ENCODE assay signal across 12 cellular contexts in genomic region chr7:107966701-107967100, GRCh38. TPM values are rescaled to one million over a fixed set of nuclear protein-coding genes. Genes with fewer than 3 reads are reported as not detected.
DNase-seq lines count a peak whose midpoint lies in the region; ATAC-seq and TF ChIP-seq lines count a peak whose summit lies in the region.
"Had no signal": no experiment of that assay in that cellular context is flagged by ENCODE, and none has a peak within 500 bp of the region (broad histone marks: within the 10 kb centered on the region; RNA-seq: fewer than 3 reads in every experiment).

No MANE protein-coding gene starts in this region.

- H3K9me3 ChIP-seq in PC-3 (ENCODE audit: low read length) = no peaks in the 10 kb centered on the region
- H3K9me3 ChIP-seq in fibroblast of lung (ENCODE audit: control insufficient read depth, insufficient read depth, low read depth, low read length) = no peaks in the 10 kb centered on the region
- H3K9me3 ChIP-seq in trophoblast cell (ENCODE audit: insufficient read depth, low read depth, low read length) = no peaks in the 10 kb centered on the region
- no peaks in the 10 kb centered on the region for H3K9me3 ChIP-seq in spleen
- H3K9me3 ChIP-seq: colonic mucosa had no signal

- H3K9ac ChIP-seq in PC-3 (ENCODE audit: low read length) = no peak overlapping the region
- no peak overlapping the region for H3K9ac ChIP-seq in fibroblast of lung (ENCODE audit: insufficient read depth, low read length)
- H3K9ac ChIP-seq in trophoblast cell (ENCODE audit: low read length) = no peak overlapping the region

- H3K9me2 ChIP-seq in PC-3 (replicated peaks; ENCODE audit: low read length) = no peaks in the 10 kb centered on the region

- H4K91ac ChIP-seq in trophoblast cell (ENCODE audit: low read depth, low read length) = no peak overlapping the region

- H3K27ac ChIP-seq in PC-3 (ENCODE audit: low read length) (peak overlapping the region; percentile 61), fibroblast of lung (ENCODE audit: insufficient read depth, low read length) (no peak overlapping the region), trophoblast cell (ENCODE audit: low read depth, low read length) (no peak overlapping the region), spleen (no peak overlapping the region)
- H3K27ac ChIP-seq: colonic mucosa, HL-60 had no signal

- H3K14ac ChIP-seq in trophoblast cell (ENCODE audit: low read length) = no peak overlapping the region

- no peak for TF ChIP-seq POLR2A in spleen (IDR thresholded peaks at IDR 0.05)

- H3K79me2 ChIP-seq in PC-3 (ENCODE audit: low read length) (0 out of 2 replicates have a peak, but pooled peaks cover 4% of the 10 kb centered on the region), fibroblast of lung (ENCODE audit: control insufficient read depth, insufficient read depth, low read length) (peaks cover 2% of the 10 kb centered on the region), trophoblast cell (ENCODE audit: control insufficient read depth, insufficient read depth, low read length, poor library complexity) (no peaks in the 10 kb centered on the region)

- H3K4me1 ChIP-seq in PC-3 (ENCODE audit: insufficient read depth, low read length) (peaks cover 26% of the 10 kb centered on the region), fibroblast of lung (ENCODE audit: control insufficient read depth, extremely low read depth, insufficient read depth, low read length) (peaks cover 12% of the 10 kb centered on the region), trophoblast cell (ENCODE audit: control insufficient read depth in 1 of 2, insufficient read depth in 2 of 2, low read length in 2 of 2) (peaks cover 0 to 4% of the 10 kb centered on the region in 2 experiments), spleen (no peaks in the 10 kb centered on the region)
- H3K4me1 ChIP-seq: colonic mucosa had no signal

- no peak overlapping the region for H4K12ac ChIP-seq in trophoblast cell (ENCODE audit: low read depth, low read length)

- H3K36me3 ChIP-seq in PC-3 (ENCODE audit: low read depth, low read length) (peaks cover 46% of the 10 kb centered on the region), fibroblast of lung (ENCODE audit: control insufficient read depth, insufficient read depth, low read length) (peaks cover 25% of the 10 kb centered on the region), trophoblast cell (ENCODE audit: control insufficient read depth in 1 of 2, insufficient read depth in 2 of 2, low read length in 2 of 2) (peaks cover 43 to 66% of the 10 kb centered on the region in 2 experiments), spleen (peaks cover 0 to 43% (median 0%) of the 10 kb centered on the region in 6 donors)

- H3K18ac ChIP-seq in trophoblast cell (ENCODE audit: low read length) = peak overlapping the region; percentile 33

- intact Hi-C loops in PC-3 (cut with micrococcal nuclease) (loop anchor here (1.0 kb wide), 5 partner anchors 17 to 180 kb away; no protein-coding TSS in a partner anchor), spleen (cut with DNase I; ENCODE audit: low total_unique reads) (no loop called here)

- no peak overlapping the region for H2AFZ ChIP-seq in PC-3 (ENCODE audit: low read length)
- H2AFZ ChIP-seq in fibroblast of lung (ENCODE audit: low read length) = no peak overlapping the region
- no peak overlapping the region for H2AFZ ChIP-seq in trophoblast cell (ENCODE audit: insufficient read depth, low read length, poor library complexity)

- no peak overlapping the region for H3K23ac ChIP-seq in trophoblast cell (ENCODE audit: low read length)

- H2BK5ac ChIP-seq in trophoblast cell (ENCODE audit: low read depth, low read length, poor library complexity) = no peak overlapping the region

- H3K79me1 ChIP-seq in trophoblast cell (ENCODE audit: low read length) = no peaks in the 10 kb centered on the region

- no peak for TF ChIP-seq CTCF in PC-3 (conservative IDR thresholded peaks at IDR 0.05; ENCODE audit: low read depth, low read length)
- no peak for TF ChIP-seq CTCF in fibroblast of lung (conservative IDR thresholded peaks at IDR 0.05 in 1 of 2, IDR thresholded peaks at IDR 0.05 in 1 of 2; ENCODE audit: low read depth in 1 of 2, low read length in 2 of 2)
- TF ChIP-seq CTCF in spleen (IDR thresholded peaks at IDR 0.05 in 8 of 11, conservative IDR thresholded peaks at IDR 0.05 in 3 of 11) = no peak

- H2BK12ac ChIP-seq in trophoblast cell (ENCODE audit: low read length) = no peak overlapping the region

- no peak overlapping the region for H4K8ac ChIP-seq in trophoblast cell (ENCODE audit: low read depth, low read length)

- peak overlapping the region; percentile 52 for H3K4me2 ChIP-seq in PC-3 (ENCODE audit: low read length)
- no peak overlapping the region for H3K4me2 ChIP-seq in fibroblast of lung (ENCODE audit: extremely low read depth, insufficient read depth, low read length)
- no peak overlapping the region for H3K4me2 ChIP-seq in trophoblast cell (ENCODE audit: low read length)

- POLR2A ChIA-PET in PC-3 (lab: Charles Lee; ENCODE audit: unreplicated experiment) = no interaction called here

- ATAC-seq in PC-3 = peak; percentile 87
- ATAC-seq in HG03159 (IDR thresholded peaks at IDR 0.05; ENCODE audit: unreplicated experiment) = no peak
- no peak for ATAC-seq in GM18498 (IDR thresholded peaks at IDR 0.05; ENCODE audit: unreplicated experiment)
- ATAC-seq in GM18520 (IDR thresholded peaks at IDR 0.05; ENCODE audit: unreplicated experiment) = no peak
- ATAC-seq: GM12878 had no signal

- H3K27me3 ChIP-seq in PC-3 (ENCODE audit: low read length) = no peaks in the 10 kb centered on the region
- no peaks in the 10 kb centered on the region for H3K27me3 ChIP-seq in fibroblast of lung (ENCODE audit: control insufficient read depth, insufficient read depth, low read length)
- no peaks in the 10 kb centered on the region for H3K27me3 ChIP-seq in trophoblast cell (ENCODE audit: insufficient read depth, low read length)
- H3K27me3 ChIP-seq in spleen (replicated peaks in 1 of 7) = no peaks in the 10 kb centered on the region
- H3K27me3 ChIP-seq: colonic mucosa had no signal

- H3F3A ChIP-seq in PC-3 (ENCODE audit: low read length, unreplicated experiment) = peaks cover 8% of the 10 kb centered on the region

- BruUV-seq in PC-3 (replicated peaks; lab: Mats Ljungman, UMichigan) = no TSS peak

- WGBS in trophoblast cell (ENCODE audit: extremely low coverage, insufficient coverage, insufficient read length) = no CpG with 5 or more reads among the region's 4 CpGs
- WGBS in spleen, 5 donors = 82 to 94% (median 89%) methylated on average over 4 of the region's 4 CpGs

- H3K4ac ChIP-seq in trophoblast cell (ENCODE audit: low read depth, low read length) = no peak overlapping the region

- no peak overlapping the region for H2BK120ac ChIP-seq in trophoblast cell (ENCODE audit: insufficient read depth, low read length, poor library complexity)

- DNase-seq in GM04504 (ENCODE audit: low read depth) = peak; percentile 88
- peak; percentile 89 for DNase-seq in PC-3
- DNase-seq in fibroblast of lung (ENCODE audit: low read depth in 2 of 2) = peak; percentile 58 to 96
- DNase-seq in trophoblast cell = peak; percentile 94 to 95
- DNase-seq in spleen = no peak
- DNase-seq: colonic mucosa, naive B cell had no signal

- H2AK5ac ChIP-seq in trophoblast cell (ENCODE audit: low read length) = no peak overlapping the region

- CTCF ChIA-PET in PC-3 (lab: Charles Lee) = interaction anchor here (0.7 to 0.8 kb wide), 2 partner anchors 18 to 88 kb away, joined by 3 read pairs; no protein-coding TSS in a partner anchor

- H4K20me1 ChIP-seq in PC-3 (ENCODE audit: low read length) = peaks cover 10% of the 10 kb centered on the region; the same call in 1 of the 2 replicates
- no peaks in the 10 kb centered on the region for H4K20me1 ChIP-seq in fibroblast of lung (ENCODE audit: control insufficient read depth, extremely low read depth, insufficient read depth, low read length)

- H3K4me3 ChIP-seq in PC-3 (ENCODE audit: low read length) (no peak overlapping the region), fibroblast of lung (replicated peaks in 1 of 4; ENCODE audit: control extremely low read depth in 1 of 4, insufficient read depth in 1 of 4, low read depth in 3 of 4, low read length in 4 of 4) (no peak overlapping the region), trophoblast cell (ENCODE audit: low read depth, low read length) (no peak overlapping the region), spleen (no peak overlapping the region)
- H3K4me3 ChIP-seq: colonic mucosa, GM12878 had no signal

RNA-seq across cellular contexts. Expression of gene LAMB1, which starts 36.3 kb away (rescaled TPM):
- total RNA-seq in PC-3 (2014; rRNA removed) (74.3 and 101 TPM in 2 replicates), fibroblast of lung (440 and 516 TPM in 2 replicates), spleen (100 to 1,000 TPM in 6 of 7 donors, 10 to 100 TPM in 1; 66.4 to 181 (median 149) TPM)
- polyA plus RNA-seq in fibroblast of lung (136 and 428 TPM in 2 replicates), spleen (10 to 100 TPM; 51.4 to 74.8 (median 68.6) TPM)
- polyA plus RNA-seq in fibroblast of lung (2012) = 196 and 578 TPM in 2 replicates
- 977 and 1,802 TPM in 2 replicates for polyA minus RNA-seq in fibroblast of lung (ENCODE audit: low replicate concordance)
- polyA plus RNA-seq in trophoblast cell (2013) = 407 and 428 TPM in 2 replicates
